14 cellular contexts compared by ENCODE assay signal in genomic region chr16:73432794-73433455, GRCh38.
"Had no signal": no experiment of that assay in that cellular context is flagged by ENCODE, and none has a peak within 500 bp of the region (broad histone marks: within the 10 kb centered on the region; RNA-seq: fewer than 3 reads in every experiment).

No MANE protein-coding gene starts in this region.

- H3K4me3 Mint-ChIP-seq: activated CD8-positive, alpha-beta memory T cell treated with anti-CD3 and anti-CD28 coated beads, Interleukin-2, amount 10 ng/mL, durations not matched to agents 7 days and 5 days; activated T-cell treated with anti-CD3 and anti-CD28 coated beads, Interleukin-2, amount 50 U/mL, for 24 hours; natural killer cell treated with Interleukin-12 subunit alpha and Interleukin-12 subunit beta and Interleukin-15 and Interleukin-18, amount 100 ng/mL, for 72 hours; T-helper 17 cell had no signal

- H3K27ac Mint-ChIP-seq: activated CD8-positive, alpha-beta memory T cell treated with anti-CD3 and anti-CD28 coated beads, Interleukin-2, amount 10 ng/mL, durations not matched to agents 7 days and 5 days; activated T-cell treated with anti-CD3 and anti-CD28 coated beads, Interleukin-2, amount 50 U/mL, for 24 hours; natural killer cell treated with Interleukin-12 subunit alpha and Interleukin-12 subunit beta and Interleukin-15 and Interleukin-18, amount 100 ng/mL, for 72 hours; T-helper 17 cell had no signal

- H3K36me3 Mint-ChIP-seq: activated CD8-positive, alpha-beta memory T cell treated with anti-CD3 and anti-CD28 coated beads, Interleukin-2, amount 10 ng/mL, durations not matched to agents 7 days and 5 days; natural killer cell treated with Interleukin-12 subunit alpha and Interleukin-12 subunit beta and Interleukin-15 and Interleukin-18, amount 100 ng/mL, for 72 hours had no signal

- DNase-seq: activated CD4-positive, alpha-beta T cell treated with anti-CD3 and anti-CD28 coated beads, Interleukin-2, amount 50 U/mL, for 48 hours; activated CD4-positive, CD25-positive, alpha-beta regulatory T cell; activated CD8-positive, alpha-beta memory T cell treated with anti-CD3 and anti-CD28 coated beads, Interleukin-2, amount 10 ng/mL, durations not matched to agents 7 days and 5 days; activated gamma-delta T cell treated with Interleukin-2 at 50 U/mL for 16 hours; activated T-cell treated with anti-CD3 and anti-CD28 coated beads, Interleukin-2, amount 50 U/mL, for 24 hours; aorta; mammary epithelial cell; mucosa of descending colon; stimulated activated CD4-positive, alpha-beta T cell treated with anti-CD3 and anti-CD28 coated beads, Interleukin-4, amount 100 ng/mL, for 4 hours; stomach; T-helper 17 cell had no signal

- H3K27me3 Mint-ChIP-seq: activated CD8-positive, alpha-beta memory T cell treated with anti-CD3 and anti-CD28 coated beads, Interleukin-2, amount 10 ng/mL, durations not matched to agents 7 days and 5 days; activated T-cell treated with anti-CD3 and anti-CD28 coated beads, Interleukin-2, amount 50 U/mL, for 24 hours; natural killer cell treated with Interleukin-12 subunit alpha and Interleukin-12 subunit beta and Interleukin-15 and Interleukin-18, amount 100 ng/mL, for 72 hours; T-helper 17 cell had no signal

- ATAC-seq: activated CD8-positive, alpha-beta memory T cell treated with anti-CD3 and anti-CD28 coated beads, Interleukin-2, amount 10 ng/mL, durations not matched to agents 7 days and 5 days; esophagus mucosa; left lobe of liver; mucosa of descending colon; T-helper 17 cell had no signal

- H3K4me1 Mint-ChIP-seq: activated CD8-positive, alpha-beta memory T cell treated with anti-CD3 and anti-CD28 coated beads, Interleukin-2, amount 10 ng/mL, durations not matched to agents 7 days and 5 days; T-helper 17 cell had no signal

- H3K9me3 Mint-ChIP-seq: activated T-cell treated with anti-CD3 and anti-CD28 coated beads, Interleukin-2, amount 50 U/mL, for 24 hours; natural killer cell treated with Interleukin-12 subunit alpha and Interleukin-12 subunit beta and Interleukin-15 and Interleukin-18, amount 100 ng/mL, for 72 hours had no signal
